1 cellular context compared by ENCODE assay signal in genomic region chr3:149247929-149248691, GRCh38.
TF ChIP-seq lines count a peak whose summit lies in the region.

No MANE protein-coding gene starts in this region.

TF ChIP-seq in K562, 482 proteins besides CTCF, POLR2A, EP300 and RAD21 (continued from another document and continues in another):
- TF ChIP-seq, protein P1, sequence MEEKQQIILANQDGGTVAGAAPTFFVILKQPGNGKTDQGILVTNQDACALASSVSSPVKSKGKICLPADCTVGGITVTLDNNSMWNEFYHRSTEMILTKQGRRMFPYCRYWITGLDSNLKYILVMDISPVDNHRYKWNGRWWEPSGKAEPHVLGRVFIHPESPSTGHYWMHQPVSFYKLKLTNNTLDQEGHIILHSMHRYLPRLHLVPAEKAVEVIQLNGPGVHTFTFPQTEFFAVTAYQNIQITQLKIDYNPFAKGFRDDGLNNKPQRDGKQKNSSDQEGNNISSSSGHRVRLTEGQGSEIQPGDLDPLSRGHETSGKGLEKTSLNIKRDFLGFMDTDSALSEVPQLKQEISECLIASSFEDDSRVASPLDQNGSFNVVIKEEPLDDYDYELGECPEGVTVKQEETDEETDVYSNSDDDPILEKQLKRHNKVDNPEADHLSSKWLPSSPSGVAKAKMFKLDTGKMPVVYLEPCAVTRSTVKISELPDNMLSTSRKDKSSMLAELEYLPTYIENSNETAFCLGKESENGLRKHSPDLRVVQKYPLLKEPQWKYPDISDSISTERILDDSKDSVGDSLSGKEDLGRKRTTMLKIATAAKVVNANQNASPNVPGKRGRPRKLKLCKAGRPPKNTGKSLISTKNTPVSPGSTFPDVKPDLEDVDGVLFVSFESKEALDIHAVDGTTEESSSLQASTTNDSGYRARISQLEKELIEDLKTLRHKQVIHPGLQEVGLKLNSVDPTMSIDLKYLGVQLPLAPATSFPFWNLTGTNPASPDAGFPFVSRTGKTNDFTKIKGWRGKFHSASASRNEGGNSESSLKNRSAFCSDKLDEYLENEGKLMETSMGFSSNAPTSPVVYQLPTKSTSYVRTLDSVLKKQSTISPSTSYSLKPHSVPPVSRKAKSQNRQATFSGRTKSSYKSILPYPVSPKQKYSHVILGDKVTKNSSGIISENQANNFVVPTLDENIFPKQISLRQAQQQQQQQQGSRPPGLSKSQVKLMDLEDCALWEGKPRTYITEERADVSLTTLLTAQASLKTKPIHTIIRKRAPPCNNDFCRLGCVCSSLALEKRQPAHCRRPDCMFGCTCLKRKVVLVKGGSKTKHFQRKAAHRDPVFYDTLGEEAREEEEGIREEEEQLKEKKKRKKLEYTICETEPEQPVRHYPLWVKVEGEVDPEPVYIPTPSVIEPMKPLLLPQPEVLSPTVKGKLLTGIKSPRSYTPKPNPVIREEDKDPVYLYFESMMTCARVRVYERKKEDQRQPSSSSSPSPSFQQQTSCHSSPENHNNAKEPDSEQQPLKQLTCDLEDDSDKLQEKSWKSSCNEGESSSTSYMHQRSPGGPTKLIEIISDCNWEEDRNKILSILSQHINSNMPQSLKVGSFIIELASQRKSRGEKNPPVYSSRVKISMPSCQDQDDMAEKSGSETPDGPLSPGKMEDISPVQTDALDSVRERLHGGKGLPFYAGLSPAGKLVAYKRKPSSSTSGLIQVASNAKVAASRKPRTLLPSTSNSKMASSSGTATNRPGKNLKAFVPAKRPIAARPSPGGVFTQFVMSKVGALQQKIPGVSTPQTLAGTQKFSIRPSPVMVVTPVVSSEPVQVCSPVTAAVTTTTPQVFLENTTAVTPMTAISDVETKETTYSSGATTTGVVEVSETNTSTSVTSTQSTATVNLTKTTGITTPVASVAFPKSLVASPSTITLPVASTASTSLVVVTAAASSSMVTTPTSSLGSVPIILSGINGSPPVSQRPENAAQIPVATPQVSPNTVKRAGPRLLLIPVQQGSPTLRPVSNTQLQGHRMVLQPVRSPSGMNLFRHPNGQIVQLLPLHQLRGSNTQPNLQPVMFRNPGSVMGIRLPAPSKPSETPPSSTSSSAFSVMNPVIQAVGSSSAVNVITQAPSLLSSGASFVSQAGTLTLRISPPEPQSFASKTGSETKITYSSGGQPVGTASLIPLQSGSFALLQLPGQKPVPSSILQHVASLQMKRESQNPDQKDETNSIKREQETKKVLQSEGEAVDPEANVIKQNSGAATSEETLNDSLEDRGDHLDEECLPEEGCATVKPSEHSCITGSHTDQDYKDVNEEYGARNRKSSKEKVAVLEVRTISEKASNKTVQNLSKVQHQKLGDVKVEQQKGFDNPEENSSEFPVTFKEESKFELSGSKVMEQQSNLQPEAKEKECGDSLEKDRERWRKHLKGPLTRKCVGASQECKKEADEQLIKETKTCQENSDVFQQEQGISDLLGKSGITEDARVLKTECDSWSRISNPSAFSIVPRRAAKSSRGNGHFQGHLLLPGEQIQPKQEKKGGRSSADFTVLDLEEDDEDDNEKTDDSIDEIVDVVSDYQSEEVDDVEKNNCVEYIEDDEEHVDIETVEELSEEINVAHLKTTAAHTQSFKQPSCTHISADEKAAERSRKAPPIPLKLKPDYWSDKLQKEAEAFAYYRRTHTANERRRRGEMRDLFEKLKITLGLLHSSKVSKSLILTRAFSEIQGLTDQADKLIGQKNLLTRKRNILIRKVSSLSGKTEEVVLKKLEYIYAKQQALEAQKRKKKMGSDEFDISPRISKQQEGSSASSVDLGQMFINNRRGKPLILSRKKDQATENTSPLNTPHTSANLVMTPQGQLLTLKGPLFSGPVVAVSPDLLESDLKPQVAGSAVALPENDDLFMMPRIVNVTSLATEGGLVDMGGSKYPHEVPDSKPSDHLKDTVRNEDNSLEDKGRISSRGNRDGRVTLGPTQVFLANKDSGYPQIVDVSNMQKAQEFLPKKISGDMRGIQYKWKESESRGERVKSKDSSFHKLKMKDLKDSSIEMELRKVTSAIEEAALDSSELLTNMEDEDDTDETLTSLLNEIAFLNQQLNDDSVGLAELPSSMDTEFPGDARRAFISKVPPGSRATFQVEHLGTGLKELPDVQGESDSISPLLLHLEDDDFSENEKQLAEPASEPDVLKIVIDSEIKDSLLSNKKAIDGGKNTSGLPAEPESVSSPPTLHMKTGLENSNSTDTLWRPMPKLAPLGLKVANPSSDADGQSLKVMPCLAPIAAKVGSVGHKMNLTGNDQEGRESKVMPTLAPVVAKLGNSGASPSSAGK (IDR thresholded peaks at IDR 0.05), result no peak
- TF ChIP-seq PRMT5 (CRISPR knock-in tag; IDR thresholded peaks at IDR 0.05), result no peak
- no peak for TF ChIP-seq U2AF2 (optimal IDR thresholded peaks at IDR 0.05; ENCODE audit: low read depth, low read length)
- TF ChIP-seq XRCC5 (IDR thresholded peaks at IDR 0.05; ENCODE audit: low read depth, low read length), result no peak
- no peak for TF ChIP-seq SP1 (CRISPR knock-in tag; IDR thresholded peaks at IDR 0.05)
- TF ChIP-seq CBFA2T2 (conservative IDR thresholded peaks at IDR 0.05), result peak; percentile 66
- no peak for TF ChIP-seq ZKSCAN1 (IDR thresholded peaks at IDR 0.05; ENCODE audit: low read depth, low read length)
- TF ChIP-seq MXI1 (IDR thresholded peaks at IDR 0.05; ENCODE audit: low read depth, low read length), result no peak
- no peak for TF ChIP-seq ZNF57 (CRISPR knock-in tag; IDR thresholded peaks at IDR 0.05)
- no peak for TF ChIP-seq RBBP5 (IDR thresholded peaks at IDR 0.05; ENCODE audit: borderline replicate concordance, insufficient read depth, low read length, poor library complexity, severe bottlenecking)
- TF ChIP-seq TCF7 (IDR thresholded peaks at IDR 0.05; ENCODE audit: borderline replicate concordance), result no peak
- TF ChIP-seq, protein P2, sequence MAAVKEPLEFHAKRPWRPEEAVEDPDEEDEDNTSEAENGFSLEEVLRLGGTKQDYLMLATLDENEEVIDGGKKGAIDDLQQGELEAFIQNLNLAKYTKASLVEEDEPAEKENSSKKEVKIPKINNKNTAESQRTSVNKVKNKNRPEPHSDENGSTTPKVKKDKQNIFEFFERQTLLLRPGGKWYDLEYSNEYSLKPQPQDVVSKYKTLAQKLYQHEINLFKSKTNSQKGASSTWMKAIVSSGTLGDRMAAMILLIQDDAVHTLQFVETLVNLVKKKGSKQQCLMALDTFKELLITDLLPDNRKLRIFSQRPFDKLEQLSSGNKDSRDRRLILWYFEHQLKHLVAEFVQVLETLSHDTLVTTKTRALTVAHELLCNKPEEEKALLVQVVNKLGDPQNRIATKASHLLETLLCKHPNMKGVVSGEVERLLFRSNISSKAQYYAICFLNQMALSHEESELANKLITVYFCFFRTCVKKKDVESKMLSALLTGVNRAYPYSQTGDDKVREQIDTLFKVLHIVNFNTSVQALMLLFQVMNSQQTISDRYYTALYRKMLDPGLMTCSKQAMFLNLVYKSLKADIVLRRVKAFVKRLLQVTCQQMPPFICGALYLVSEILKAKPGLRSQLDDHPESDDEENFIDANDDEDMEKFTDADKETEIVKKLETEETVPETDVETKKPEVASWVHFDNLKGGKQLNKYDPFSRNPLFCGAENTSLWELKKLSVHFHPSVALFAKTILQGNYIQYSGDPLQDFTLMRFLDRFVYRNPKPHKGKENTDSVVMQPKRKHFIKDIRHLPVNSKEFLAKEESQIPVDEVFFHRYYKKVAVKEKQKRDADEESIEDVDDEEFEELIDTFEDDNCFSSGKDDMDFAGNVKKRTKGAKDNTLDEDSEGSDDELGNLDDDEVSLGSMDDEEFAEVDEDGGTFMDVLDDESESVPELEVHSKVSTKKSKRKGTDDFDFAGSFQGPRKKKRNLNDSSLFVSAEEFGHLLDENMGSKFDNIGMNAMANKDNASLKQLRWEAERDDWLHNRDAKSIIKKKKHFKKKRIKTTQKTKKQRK (IDR thresholded peaks at IDR 0.05; ENCODE audit: borderline replicate concordance, low read depth, low read length), result no peak
- peak; percentile 81 for TF ChIP-seq TCF3 (CRISPR knock-in tag; IDR thresholded peaks at IDR 0.05)
- no peak for TF ChIP-seq ZSCAN32 (CRISPR knock-in tag; IDR thresholded peaks at IDR 0.05)
- TF ChIP-seq JUND (IDR thresholded peaks at IDR 0.05; ENCODE audit: borderline replicate concordance, low read depth, low read length), result no peak
- TF ChIP-seq JUND (tag; IDR thresholded peaks at IDR 0.05; ENCODE audit: borderline replicate concordance, low read depth, low read length), result peak; percentile 53; the same call in 1 of the 3 replicates
- TF ChIP-seq HDGF (IDR thresholded peaks at IDR 0.05), result no peak
- no peak for TF ChIP-seq POLR2G (IDR thresholded peaks at IDR 0.05; ENCODE audit: low read depth, low read length)
- TF ChIP-seq NCOR1 (IDR thresholded peaks at IDR 0.05), result peak; percentile 52
- TF ChIP-seq, protein P3, sequence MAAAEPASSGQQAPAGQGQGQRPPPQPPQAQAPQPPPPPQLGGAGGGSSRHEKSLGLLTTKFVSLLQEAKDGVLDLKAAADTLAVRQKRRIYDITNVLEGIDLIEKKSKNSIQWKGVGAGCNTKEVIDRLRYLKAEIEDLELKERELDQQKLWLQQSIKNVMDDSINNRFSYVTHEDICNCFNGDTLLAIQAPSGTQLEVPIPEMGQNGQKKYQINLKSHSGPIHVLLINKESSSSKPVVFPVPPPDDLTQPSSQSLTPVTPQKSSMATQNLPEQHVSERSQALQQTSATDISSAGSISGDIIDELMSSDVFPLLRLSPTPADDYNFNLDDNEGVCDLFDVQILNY (CRISPR knock-in tag; IDR thresholded peaks at IDR 0.05), result no peak
- TF ChIP-seq ZNF24 (IDR thresholded peaks at IDR 0.05), result no peak
- TF ChIP-seq HNRNPUL1 (IDR thresholded peaks at IDR 0.05; ENCODE audit: low read length), result no peak
- TF ChIP-seq ZNF165 (CRISPR knock-in tag; IDR thresholded peaks at IDR 0.05; ENCODE audit: borderline replicate concordance), result no peak
- peak; percentile 17 for TF ChIP-seq CCNT2 (IDR thresholded peaks at IDR 0.05; ENCODE audit: borderline replicate concordance, extremely low read depth, insufficient read length, low read depth, low read length)
- no peak for TF ChIP-seq CEBPG (CRISPR knock-in tag; IDR thresholded peaks at IDR 0.05)
- TF ChIP-seq CEBPG (tag; conservative IDR thresholded peaks at IDR 0.05 in 1 of 2, IDR thresholded peaks at IDR 0.05 in 1 of 2), result peak; percentile 17 to 27; a peak in 2 of 4 replicates
- TF ChIP-seq NR3C1 (CRISPR knock-in tag; IDR thresholded peaks at IDR 0.05), result no peak
- no peak for TF ChIP-seq SRSF9 (IDR thresholded peaks at IDR 0.05; ENCODE audit: borderline replicate concordance, low read depth, low read length)
- no peak for TF ChIP-seq ZNF639 (CRISPR knock-in tag; conservative IDR thresholded peaks at IDR 0.05 in 1 of 2, IDR thresholded peaks at IDR 0.05 in 1 of 2)
- TF ChIP-seq MCM7 (IDR thresholded peaks at IDR 0.05), result no peak
- TF ChIP-seq CHD1 (IDR thresholded peaks at IDR 0.05; ENCODE audit: low read length), result no peak
- no peak for TF ChIP-seq ZC3H4 (CRISPR knock-in tag; IDR thresholded peaks at IDR 0.05; ENCODE audit: borderline replicate concordance)
- 0 out of 4 replicates have a peak, but pooled peaks of 1 of the 2 experiments have one; percentile 28 for TF ChIP-seq ZMIZ1 (IDR thresholded peaks at IDR 0.05; ENCODE audit: low read depth in 2 of 2, low read length in 2 of 2)
- peak; percentile 72 for TF ChIP-seq TAL1 (IDR thresholded peaks at IDR 0.05)
- no peak for TF ChIP-seq CBX1 (IDR thresholded peaks at IDR 0.05; ENCODE audit: low read depth)
